Comparison of ENCODE assay signal across 35 cellular contexts in the genomic region with DNA sequence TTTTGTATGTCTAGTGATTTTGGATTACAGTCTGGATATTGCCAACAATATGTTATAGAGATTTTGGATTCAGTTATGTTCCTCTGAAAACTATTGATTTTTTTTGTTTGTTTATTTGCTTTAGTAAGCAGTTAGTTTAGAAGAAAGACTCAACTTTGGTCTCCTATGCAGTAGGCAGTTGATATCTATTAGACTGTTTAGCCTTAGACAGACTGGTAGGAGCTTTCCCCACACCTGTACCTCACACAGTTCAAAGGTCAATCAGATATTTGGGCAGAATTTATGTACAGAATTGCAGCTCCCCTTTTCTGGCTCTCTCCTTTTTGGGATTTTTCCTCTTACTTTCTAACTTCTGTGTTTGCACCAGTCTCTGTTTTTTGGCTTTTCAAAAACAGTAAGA.
"Had no signal": no experiment of that assay in that cellular context is flagged by ENCODE, and none has a peak within 500 bp of the region (broad histone marks: within the 10 kb centered on the region; RNA-seq: fewer than 3 reads in every experiment).

No MANE protein-coding gene starts in this region.

- DNase-seq: Karpas-422, Kasumi-1, MG63, MM.1S, MV-4-11, NCI-H1048, NCI-H1092, NCI-H1092 treated with DMSO at 0.1 percent for 48 hours, NCI-H1105, NCI-H1105 treated with DMSO at 0.1 percent for 48 hours, NCI-H1417, NCI-H1417 treated with DMSO at 0.1 percent for 48 hours, NCI-H1436, NCI-H1436 treated with DMSO at 0.1 percent for 48 hours, NCI-H146, NCI-H1694, NCI-H1694 treated with DMSO at 0.1 percent for 48 hours, NCI-H187, NCI-H187 treated with DMSO at 0.1 percent for 48 hours, NCI-H1930, NCI-H2029, NCI-H2029 treated with DMSO at 0.1 percent for 48 hours, NCI-H2081, NCI-H2081 treated with DMSO at 0.1 percent for 48 hours, NCI-H2107, NCI-H2171, NCI-H2171 treated with DMSO at 0.1 percent for 48 hours, NCI-H2227 treated with DMSO at 0.1 percent for 48 hours, NCI-H226, NCI-H345, NCI-H446, NCI-H446 treated with DMSO at 0.1 percent for 48 hours, NCI-H510A, NCI-H510A treated with DMSO at 0.1 percent for 48 hours had no signal

- H3K9ac ChIP-seq: KMS-11 had no signal

- H3K4me2 ChIP-seq: KMS-11 had no signal

- H3K4me3 ChIP-seq: MG63 had no signal

- H3K27ac ChIP-seq: KMS-11 had no signal

- H3K27me3 ChIP-seq: MG63 had no signal
